In the genomic region with DNA sequence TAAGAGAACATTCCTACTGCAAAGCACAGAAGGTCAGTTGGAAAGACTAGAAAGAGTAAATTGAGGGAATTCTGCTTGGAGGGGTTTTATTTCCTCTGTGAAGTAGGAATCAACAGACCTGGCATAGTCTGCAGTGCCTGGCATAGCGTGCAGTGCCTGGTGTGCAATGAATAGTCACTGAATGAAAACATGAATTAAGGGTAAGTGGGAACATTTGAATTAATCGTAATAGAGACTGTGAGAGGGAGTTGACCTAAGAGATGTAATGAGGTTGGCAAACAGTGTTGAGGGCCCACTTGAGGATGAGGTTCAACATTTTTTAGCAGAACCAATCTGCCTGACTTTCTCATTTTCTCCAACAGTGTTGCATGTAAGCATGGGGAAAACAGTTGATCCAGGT, we compare ENCODE assay signal across 21 cellular contexts.
"Had no signal": no experiment of that assay in that cellular context is flagged by ENCODE, and none has a peak within 500 bp of the region (broad histone marks: within the 10 kb centered on the region; RNA-seq: fewer than 3 reads in every experiment).

No MANE protein-coding gene starts in this region.

- H3K4me3 ChIP-seq: esophagus squamous epithelium, gastroesophageal sphincter, lower lobe of right lung, sigmoid colon, skin epidermis, uterus had no signal

- H3K9me3 Mint-ChIP-seq: dendritic cell treated with granulocyte-macrophage colony-stimulating factor and Interleukin-4, amounts not matched to agents 40 ng/mL and 50 ng/mL, for 4 days; effector memory CD8-positive, alpha-beta T cell; memory B cell; neural crest cell; type B pancreatic cell had no signal

- DNase-seq: effector memory CD8-positive, alpha-beta T cell; esophagus squamous epithelium; foreskin fibroblast; glutamatergic neuron; islet precursor cell; lower lobe of right lung; natural killer cell; posterior cingulate gyrus; sigmoid colon; stimulated activated CD4-positive, alpha-beta T cell treated with anti-CD3 and anti-CD28 coated beads, Interleukin-2, amount 100 ng/mL, for 24 hours; stimulated activated naive CD4-positive, alpha-beta T cell; uterus had no signal

- H3K4me1 ChIP-seq: esophagus squamous epithelium, lower lobe of right lung, uterus had no signal

- H3K27ac Mint-ChIP-seq: dendritic cell treated with granulocyte-macrophage colony-stimulating factor and Interleukin-4, amounts not matched to agents 40 ng/mL and 50 ng/mL, for 4 days; effector memory CD8-positive, alpha-beta T cell; memory B cell; mesothelial cell of epicardium; natural killer cell; type B pancreatic cell had no signal

- H3K36me3 Mint-ChIP-seq: memory B cell, natural killer cell, type B pancreatic cell had no signal

- H3K4me3 Mint-ChIP-seq: dendritic cell treated with granulocyte-macrophage colony-stimulating factor and Interleukin-4, amounts not matched to agents 40 ng/mL and 50 ng/mL, for 4 days; effector memory CD8-positive, alpha-beta T cell; memory B cell; mesothelial cell of epicardium; natural killer cell; neural crest cell; type B pancreatic cell had no signal

- H3K27me3 Mint-ChIP-seq: dendritic cell treated with granulocyte-macrophage colony-stimulating factor and Interleukin-4, amounts not matched to agents 40 ng/mL and 50 ng/mL, for 4 days; effector memory CD8-positive, alpha-beta T cell; memory B cell; type B pancreatic cell had no signal

- H3K27me3 ChIP-seq: esophagus squamous epithelium, gastroesophageal sphincter, sigmoid colon, uterus had no signal

- H3K4me1 Mint-ChIP-seq: memory B cell, mesothelial cell of epicardium, natural killer cell, neural crest cell had no signal

- H3K9me3 ChIP-seq: esophagus squamous epithelium, gastroesophageal sphincter, lower lobe of right lung, sigmoid colon, uterus had no signal

- H3K27ac ChIP-seq: epithelial cell of prostate, esophagus squamous epithelium, gastroesophageal sphincter, lower lobe of right lung, sigmoid colon, skin epidermis, uterus had no signal

- H3K36me3 ChIP-seq: esophagus squamous epithelium, gastroesophageal sphincter, lower lobe of right lung, sigmoid colon, uterus had no signal

- ATAC-seq: effector memory CD8-positive, alpha-beta T cell; gastroesophageal sphincter; left lobe of liver; natural killer cell had no signal
